Comparison of ENCODE assay signal across 13 cellular contexts in the genomic region with DNA sequence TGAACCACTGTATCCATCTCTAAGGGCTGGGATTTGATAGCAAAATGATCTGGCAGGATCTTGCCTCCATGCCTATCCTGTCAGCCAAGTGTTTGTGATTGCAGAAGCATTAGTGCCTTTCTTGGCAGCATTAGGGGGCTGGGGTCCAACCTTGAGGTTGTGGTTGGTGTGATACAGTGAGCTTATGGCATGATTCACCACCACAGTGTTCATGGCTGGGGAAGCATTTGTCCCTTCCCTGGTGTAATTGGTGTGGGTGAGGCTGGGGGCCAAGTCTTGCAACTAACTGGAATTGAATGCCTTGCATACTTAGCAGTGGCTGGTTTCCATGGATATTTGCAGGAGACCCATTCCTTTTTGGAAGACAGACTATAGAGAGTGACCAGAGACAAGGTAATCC.
DNase-seq lines count a peak whose midpoint lies in the region; ATAC-seq and TF ChIP-seq lines count a peak whose summit lies in the region.
"Had no signal": no experiment of that assay in that cellular context is flagged by ENCODE, and none has a peak within 500 bp of the region (broad histone marks: within the 10 kb centered on the region; RNA-seq: fewer than 3 reads in every experiment).

No MANE protein-coding gene starts in this region.

- TF ChIP-seq POLR2A in right lobe of liver (IDR thresholded peaks at IDR 0.05) = no peak

- ATAC-seq in psoas muscle = peak in 3 of 4 donors; percentile 42 to 62 (median 59)
- ATAC-seq in HG03025 (IDR thresholded peaks at IDR 0.05; ENCODE audit: low FRiP score, unreplicated experiment) = no peak
- no peak for ATAC-seq in naive thymus-derived CD8-positive, alpha-beta T cell
- no peak for ATAC-seq in right lobe of liver
- ATAC-seq: GM12878, HepG2 had no signal

- no peak overlapping the region for H3K4me3 Mint-ChIP-seq in naive thymus-derived CD8-positive, alpha-beta T cell
- H3K4me3 Mint-ChIP-seq: activated naive CD8-positive, alpha-beta T cell had no signal

- H3K27ac ChIP-seq in RWPE1 (peak overlapping the region; percentile 30; the same call in 1 of the 2 replicates), psoas muscle (no peak overlapping the region), WERI-Rb-1 (no peak overlapping the region), right lobe of liver (no peak overlapping the region)

- H3K27me3 ChIP-seq in psoas muscle (ENCODE audit: insufficient read depth in 3 of 3, low read length in 2 of 3) (no peaks in the 10 kb centered on the region), WERI-Rb-1 (ENCODE audit: insufficient read depth, low read depth, severe bottlenecking) (no peaks in the 10 kb centered on the region), right lobe of liver (no peaks in the 10 kb centered on the region)

- H3K4me3 ChIP-seq in fibroblast of the aortic adventitia (ENCODE audit: low read depth, low read length) = no peak overlapping the region
- H3K4me3 ChIP-seq in psoas muscle = no peak overlapping the region
- no peak overlapping the region for H3K4me3 ChIP-seq in WERI-Rb-1 (ENCODE audit: low read depth, low read length)
- no peak overlapping the region for H3K4me3 ChIP-seq in right lobe of liver
- H3K4me3 ChIP-seq: GM12878 had no signal

- H3K27ac Mint-ChIP-seq in naive thymus-derived CD8-positive, alpha-beta T cell = no peak overlapping the region
- H3K27ac Mint-ChIP-seq: activated naive CD8-positive, alpha-beta T cell had no signal

- intact Hi-C loops in psoas muscle (cut with DNase I) (no loop called here), right lobe of liver (cut with DNase I) (no loop called here)

- CTCF ChIA-PET in RWPE1 (lab: Yijun Ruan, JAX) = no interaction called here

- no peaks in the 10 kb centered on the region for H3K9me3 ChIP-seq in psoas muscle
- H3K9me3 ChIP-seq in WERI-Rb-1 (ENCODE audit: severe bottlenecking) = no peaks in the 10 kb centered on the region
- H3K9me3 ChIP-seq in right lobe of liver = no peaks in the 10 kb centered on the region

- peaks cover 25% of the 10 kb centered on the region for H3K4me1 ChIP-seq in psoas muscle
- peaks cover 0 to 23% (median 3%) of the 10 kb centered on the region in 4 donors for H3K4me1 ChIP-seq in right lobe of liver

- H3K27me3 Mint-ChIP-seq in naive thymus-derived CD8-positive, alpha-beta T cell = no peaks in the 10 kb centered on the region
- H3K27me3 Mint-ChIP-seq: activated naive CD8-positive, alpha-beta T cell had no signal

- H3K36me3 ChIP-seq in psoas muscle (ENCODE audit: insufficient read depth in 1 of 2, low read depth in 1 of 2) = no peaks in the 10 kb centered on the region
- H3K36me3 ChIP-seq in WERI-Rb-1 = no peaks in the 10 kb centered on the region
- no peaks in the 10 kb centered on the region for H3K36me3 ChIP-seq in right lobe of liver

- DNase-seq in EH (ENCODE audit: low read depth) (peak; percentile 98), RWPE1 (ENCODE audit: low spot score) (no peak), fibroblast of the aortic adventitia (ENCODE audit: low read depth) (peak; percentile 99), psoas muscle (peak in 1 of 2 donors; percentile 66), WERI-Rb-1 (no peak), right lobe of liver (no peak)
- no peak for DNase-seq in naive thymus-derived CD8-positive, alpha-beta T cell
- DNase-seq: activated CD4-positive, alpha-beta T cell treated with anti-CD3 and anti-CD28 coated beads, Interleukin-2, amount 50 U/mL, for 1 hour; SHP77 treated with DMSO at 0.1 percent for 48 hours had no signal

- POLR2A ChIA-PET in RWPE1 (lab: Yijun Ruan, JAX; ENCODE audit: low non-redundant PET) = no interaction called here
- POLR2A ChIA-PET in naive thymus-derived CD8-positive, alpha-beta T cell (lab: Charles Lee) = no interaction called here

- H3K36me3 Mint-ChIP-seq in naive thymus-derived CD8-positive, alpha-beta T cell = no peaks in the 10 kb centered on the region
- H3K36me3 Mint-ChIP-seq: activated naive CD8-positive, alpha-beta T cell had no signal

- peaks cover 0 to 2% (median 0%) of the 10 kb centered on the region in 4 donors for H3K4me1 Mint-ChIP-seq in naive thymus-derived CD8-positive, alpha-beta T cell

- H3K9me3 Mint-ChIP-seq in naive thymus-derived CD8-positive, alpha-beta T cell = no peaks in the 10 kb centered on the region

- no peak for TF ChIP-seq CTCF in RWPE1 (conservative IDR thresholded peaks at IDR 0.05; ENCODE audit: low read depth)
- TF ChIP-seq CTCF in fibroblast of the aortic adventitia (IDR thresholded peaks at IDR 0.05; ENCODE audit: insufficient read depth, low read length) = no peak
- no peak for TF ChIP-seq CTCF in psoas muscle (IDR thresholded peaks at IDR 0.05)
- TF ChIP-seq CTCF in WERI-Rb-1 (IDR thresholded peaks at IDR 0.05; ENCODE audit: low read depth, low read length) = no peak
- no peak for TF ChIP-seq CTCF in right lobe of liver (IDR thresholded peaks at IDR 0.05)

Comparison
In these comparisons a context has a peak if more than half of its experiments do, and no peak if none do; other contexts are left out.
1. DNase-seq: peak in EH (single experiment) and fibroblast of the aortic adventitia (single experiment); none in RWPE1 (single experiment), naive thymus-derived CD8-positive, alpha-beta T cell (0 of 10), WERI-Rb-1 (single experiment) and right lobe of liver (0 of 3).
2. ATAC-seq: peak in psoas muscle (3 of 4); none in HG03025 (single experiment), naive thymus-derived CD8-positive, alpha-beta T cell (0 of 2) and right lobe of liver (0 of 4).